In the genomic region with DNA sequence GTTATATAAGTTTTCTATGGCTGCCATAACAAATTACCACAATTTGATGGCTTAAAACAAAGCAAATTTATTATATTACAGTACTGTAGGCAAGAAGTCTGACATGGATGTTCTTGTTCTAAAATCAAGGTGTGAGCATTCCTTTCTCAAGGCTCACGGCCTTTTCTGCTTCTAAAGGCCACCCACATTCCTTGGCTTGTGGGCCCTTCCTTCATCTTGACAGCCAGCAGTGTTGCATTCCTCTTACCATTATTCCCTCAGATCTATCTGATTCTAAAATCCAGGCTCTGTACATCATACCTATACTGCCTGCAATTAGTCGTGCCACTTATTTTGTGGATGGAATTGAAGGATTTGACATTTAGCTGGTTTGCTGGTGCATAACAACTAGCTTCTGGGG, we compare ENCODE assay signal across 1 cellular context.
TF ChIP-seq lines count a peak whose summit lies in the region.

No MANE protein-coding gene starts in this region.

TF ChIP-seq in HepG2, 621 proteins besides CTCF, POLR2A, EP300 and RAD21:
- peak; percentile 98 for TF ChIP-seq ZNF543 (CRISPR knock-in tag; IDR thresholded peaks at IDR 0.05)
- no peak for TF ChIP-seq ZNF138 (CRISPR knock-in tag; IDR thresholded peaks at IDR 0.05; ENCODE audit: low read depth)
